ENCODE assay signal across 17 cellular contexts in the genomic region with DNA sequence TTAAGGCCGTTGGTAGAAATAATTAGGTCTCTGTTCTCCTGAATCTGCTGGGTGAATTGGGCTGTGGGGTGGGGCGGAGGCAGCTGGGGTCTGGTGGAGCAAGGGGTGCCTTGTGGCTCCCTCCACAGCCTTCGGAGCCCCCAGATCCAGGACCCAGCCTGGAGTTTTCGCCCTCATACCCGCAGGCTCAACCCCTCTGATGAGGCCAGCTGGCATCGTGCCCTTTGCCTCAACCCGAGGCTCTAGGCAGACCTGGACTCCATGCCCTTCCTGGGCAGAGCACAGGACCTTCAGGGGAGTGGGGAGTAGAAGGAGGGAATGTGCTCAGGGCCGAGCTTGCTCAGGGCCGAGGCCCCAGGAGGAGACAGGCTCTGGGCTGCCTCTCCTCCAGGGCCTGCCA. TPM values are rescaled to one million over a fixed set of nuclear protein-coding genes. Genes with fewer than 3 reads are reported as not detected.
DNase-seq lines count a peak whose midpoint lies in the region; ATAC-seq and TF ChIP-seq lines count a peak whose summit lies in the region.
"Had no signal": no experiment of that assay in that cellular context is flagged by ENCODE, and none has a peak within 500 bp of the region (broad histone marks: within the 10 kb centered on the region; RNA-seq: fewer than 3 reads in every experiment).

No MANE protein-coding gene starts in this region.

- DNase-seq in Right ventricle myocardium inferior (ENCODE audit: missing footprints), result peak; percentile 63
- no peak for DNase-seq in Right ventricle myocardium superior
- no peak for DNase-seq in T-helper 17 cell
- no peak for DNase-seq in neural progenitor cell (ENCODE audit: low spot score)
- no peak for DNase-seq in stimulated activated effector memory CD8-positive, alpha-beta T cell treated with anti-CD3 and anti-CD28 coated beads, Interleukin-12 subunit alpha, Interleukin-12 subunit beta, amount 100 ng/mL, for 72 hours (ENCODE audit: low spot score in 2 of 2)
- no peak for DNase-seq in activated CD8-positive, alpha-beta memory T cell treated with anti-CD3 and anti-CD28 coated beads for 24 hours
- no peak for DNase-seq in NCI-H1694 (lab: John Stamatoyannopoulos, UW)
- DNase-seq: AML-193; Caco-2; CD8-positive, alpha-beta memory T cell; DND-41; GDM1; GOT3 had no signal

- no peaks in the 10 kb centered on the region for H4K20me1 ChIP-seq in neural progenitor cell (ENCODE audit: low read depth)

- TF ChIP-seq CTCF in neural progenitor cell (IDR thresholded peaks at IDR 0.05), result no peak

- H3K36me3 Mint-ChIP-seq in T-helper 17 cell (ENCODE audit: low read depth), result no peaks in the 10 kb centered on the region
- no peaks in the 10 kb centered on the region for H3K36me3 Mint-ChIP-seq in neural progenitor cell
- H3K36me3 Mint-ChIP-seq in stimulated activated effector memory CD8-positive, alpha-beta T cell treated with anti-CD3 and anti-CD28 coated beads, Interleukin-12 subunit alpha, Interleukin-12 subunit beta, amount 100 ng/mL, for 72 hours, result no peaks in the 10 kb centered on the region
- H3K36me3 Mint-ChIP-seq: CD8-positive, alpha-beta memory T cell had no signal

- H3K4me1 ChIP-seq in neural progenitor cell, result no peaks in the 10 kb centered on the region

- no peaks in the 10 kb centered on the region for H3F3A ChIP-seq in neural progenitor cell (ENCODE audit: low read depth)

- H3K4me1 Mint-ChIP-seq in T-helper 17 cell (peaks cover 24% of the 10 kb centered on the region), neural progenitor cell (peaks cover 38% of the 10 kb centered on the region)
- H3K4me1 Mint-ChIP-seq in stimulated activated effector memory CD8-positive, alpha-beta T cell treated with anti-CD3 and anti-CD28 coated beads, Interleukin-12 subunit alpha, Interleukin-12 subunit beta, amount 100 ng/mL, for 72 hours, result peaks cover 17% of the 10 kb centered on the region

- no peak overlapping the region for H3K4me2 ChIP-seq in neural progenitor cell
- H3K4me2 ChIP-seq: BLaER1 had no signal

- H3K9me3 Mint-ChIP-seq in neural progenitor cell, result peaks cover 2% of the 10 kb centered on the region
- no peaks in the 10 kb centered on the region for H3K9me3 Mint-ChIP-seq in stimulated activated effector memory CD8-positive, alpha-beta T cell treated with anti-CD3 and anti-CD28 coated beads, Interleukin-12 subunit alpha, Interleukin-12 subunit beta, amount 100 ng/mL, for 72 hours
- H3K9me3 Mint-ChIP-seq: CD8-positive, alpha-beta memory T cell had no signal

- peak overlapping the region; percentile 61 for H3K27ac Mint-ChIP-seq in T-helper 17 cell
- peak overlapping the region; percentile 62 for H3K27ac Mint-ChIP-seq in neural progenitor cell
- peak overlapping the region; percentile 67 for H3K27ac Mint-ChIP-seq in stimulated activated effector memory CD8-positive, alpha-beta T cell treated with anti-CD3 and anti-CD28 coated beads, Interleukin-12 subunit alpha, Interleukin-12 subunit beta, amount 100 ng/mL, for 72 hours

- no peak for ATAC-seq in Right ventricle myocardium inferior
- no peak for ATAC-seq in Right ventricle myocardium superior (ENCODE audit: poor library complexity)
- ATAC-seq in T-helper 17 cell, result no peak
- ATAC-seq in stimulated activated effector memory CD8-positive, alpha-beta T cell treated with anti-CD3 and anti-CD28 coated beads, Interleukin-12 subunit alpha, Interleukin-12 subunit beta, amount 100 ng/mL, for 72 hours, result no peak
- no peak for ATAC-seq in HG03280 (IDR thresholded peaks at IDR 0.05; ENCODE audit: unreplicated experiment)
- ATAC-seq: HCT116 had no signal

- H3K79me2 ChIP-seq in neural progenitor cell (ENCODE audit: low read depth), result no peaks in the 10 kb centered on the region

- intact Hi-C loops in Right ventricle myocardium inferior (cut with DNase I) (no loop called here), Right ventricle myocardium superior (cut with DNase I) (no loop called here)

- H3K27me3 Mint-ChIP-seq in T-helper 17 cell, result peaks cover 8% of the 10 kb centered on the region
- peaks cover 13% of the 10 kb centered on the region for H3K27me3 Mint-ChIP-seq in neural progenitor cell (ENCODE audit: insufficient read depth, low read depth)
- H3K27me3 Mint-ChIP-seq: CD8-positive, alpha-beta memory T cell had no signal

- H3K4me3 Mint-ChIP-seq in T-helper 17 cell (no peak overlapping the region), neural progenitor cell (no peak overlapping the region)
- no peak overlapping the region for H3K4me3 Mint-ChIP-seq in stimulated activated effector memory CD8-positive, alpha-beta T cell treated with anti-CD3 and anti-CD28 coated beads, Interleukin-12 subunit alpha, Interleukin-12 subunit beta, amount 100 ng/mL, for 72 hours
- H3K4me3 Mint-ChIP-seq: CD8-positive, alpha-beta memory T cell had no signal

- no peak overlapping the region for H3K4me3 ChIP-seq in neural progenitor cell
- H3K4me3 ChIP-seq: BLaER1 had no signal

- H3K9me3 ChIP-seq in T-helper 17 cell (ENCODE audit: control insufficient read depth, low read length, poor library complexity, severe bottlenecking) (no peaks in the 10 kb centered on the region), neural progenitor cell (ENCODE audit: low read depth) (no peaks in the 10 kb centered on the region)
- H3K9me3 ChIP-seq: BLaER1, Caco-2 had no signal

- H3K27me3 ChIP-seq in neural progenitor cell, result no peaks in the 10 kb centered on the region
- H3K27me3 ChIP-seq: BLaER1 had no signal

- no peaks in the 10 kb centered on the region for H3K36me3 ChIP-seq in neural progenitor cell

- H3K27ac ChIP-seq in neural progenitor cell, result no peak overlapping the region
- H3K27ac ChIP-seq: 22Rv1, BLaER1 had no signal

- H2AFZ ChIP-seq in neural progenitor cell (replicated peaks), result no peak overlapping the region

- H3K9ac ChIP-seq in neural progenitor cell, result no peak overlapping the region
- H3K9ac ChIP-seq: BLaER1 had no signal

RNA-seq across cellular contexts. Expression of a gene that starts 50.3 kb away (rescaled TPM):
- total RNA-seq in Right ventricle myocardium inferior (12.0 TPM), Right ventricle myocardium superior (14.0 TPM), T-helper 17 cell (100 to 1,000 TPM; 161 to 181 TPM), neural progenitor cell (ENCODE audit: low replicate concordance) (1.1 and 2.0 TPM in 2 replicates)

Comparison
In these comparisons a context has a peak if more than half of its experiments do, and no peak if none do; other contexts are left out.
1. RNA of a gene that starts 50.3 kb away (total RNA-seq): 161 to 181 TPM in T-helper 17 cell; 14.0 TPM in Right ventricle myocardium superior (single experiment), 12.0 TPM in Right ventricle myocardium inferior (single experiment) and 1.1 to 2.0 TPM in neural progenitor cell; every median in the first group is over 10 times any median in the second.
2. Peak in every context shown above with its lines, with median percentiles within 50 percentile points of each other: H3K27ac Mint-ChIP-seq.